Comparison of ENCODE assay signal across 23 cellular contexts in genomic region chr3:115537669-115538068, GRCh38.
"Had no signal": no experiment of that assay in that cellular context is flagged by ENCODE, and none has a peak within 500 bp of the region (broad histone marks: within the 10 kb centered on the region; RNA-seq: fewer than 3 reads in every experiment).

No MANE protein-coding gene starts in this region.

- ATAC-seq: left lung; naive thymus-derived CD8-positive, alpha-beta T cell had no signal

- H3K79me2 ChIP-seq: hepatocyte had no signal

- H3K27me3 ChIP-seq: cardiac muscle cell, hepatocyte, left lung, testis, uterus had no signal

- H3K9me3 ChIP-seq: left lung, prostate gland, testis, uterus had no signal

- DNase-seq: activated CD4-positive, alpha-beta T cell treated with anti-CD3 and anti-CD28 coated beads for 1 hour; activated CD4-positive, alpha-beta T cell treated with anti-CD3 and anti-CD28 coated beads, Interleukin-2, amount 50 U/mL, for 4 hours; activated CD8-positive, alpha-beta memory T cell treated with anti-CD3 and anti-CD28 coated beads, Interleukin-2, amount 50 U/mL, for 48 hours; activated effector memory CD4-positive, alpha-beta T cell treated with anti-CD3 and anti-CD28 coated beads, Interleukin-2, amount 50 U/mL, for 16 hours; activated naive CD4-positive, alpha-beta T cell treated with anti-CD3 and anti-CD28 coated beads, Interleukin-2, amount 10 ng/mL, durations not matched to agents 7 days and 5 days; activated T-cell treated with anti-CD3 and anti-CD28 coated beads, Interleukin-2, amount 50 U/mL, for 48 hours; amygdala; cortex of kidney; foreskin melanocyte; immature natural killer cell; left lung; naive thymus-derived CD8-positive, alpha-beta T cell; stimulated activated CD4-positive, alpha-beta T cell treated with anti-CD3 and anti-CD28 coated beads, Interleukin-2, amount 100 ng/mL, for 48 hours; stimulated activated CD8-positive, alpha-beta memory T cell treated with anti-CD3 and anti-CD28 coated beads, Interleukin-4, amount 100 ng/mL, for 48 hours; stimulated activated naive CD4-positive, alpha-beta T cell; T-helper 2 cell; testis; trophoblast cell; uterus had no signal

- H3K27ac ChIP-seq: cardiac muscle cell, hepatocyte, left lung, prostate gland, testis, uterus had no signal

- H3K36me3 ChIP-seq: cardiac muscle cell, left lung, prostate gland, uterus had no signal

- H2AFZ ChIP-seq: hepatocyte had no signal

- H3K4me2 ChIP-seq: hepatocyte had no signal

- H3K4me1 Mint-ChIP-seq: activated naive CD4-positive, alpha-beta T cell treated with anti-CD3 and anti-CD28 coated beads, Interleukin-2, amount 10 ng/mL, durations not matched to agents 7 days and 5 days; immature natural killer cell; naive thymus-derived CD8-positive, alpha-beta T cell had no signal

- H3K4me1 ChIP-seq: left lung, prostate gland, testis, uterus had no signal

- H3K9me3 Mint-ChIP-seq: activated naive CD4-positive, alpha-beta T cell treated with anti-CD3 and anti-CD28 coated beads, Interleukin-2, amount 10 ng/mL, durations not matched to agents 7 days and 5 days; naive thymus-derived CD8-positive, alpha-beta T cell had no signal

- H3K36me3 Mint-ChIP-seq: activated naive CD4-positive, alpha-beta T cell treated with anti-CD3 and anti-CD28 coated beads, Interleukin-2, amount 10 ng/mL, durations not matched to agents 7 days and 5 days; immature natural killer cell; naive thymus-derived CD8-positive, alpha-beta T cell had no signal

- H3K27ac Mint-ChIP-seq: activated naive CD4-positive, alpha-beta T cell treated with anti-CD3 and anti-CD28 coated beads, Interleukin-2, amount 10 ng/mL, durations not matched to agents 7 days and 5 days; immature natural killer cell; naive thymus-derived CD8-positive, alpha-beta T cell had no signal

- H3K4me3 ChIP-seq: cardiac muscle cell, hepatocyte, left lung, lung, prostate gland, testis, uterus had no signal

- H3K4me3 Mint-ChIP-seq: activated naive CD4-positive, alpha-beta T cell treated with anti-CD3 and anti-CD28 coated beads, Interleukin-2, amount 10 ng/mL, durations not matched to agents 7 days and 5 days; immature natural killer cell; naive thymus-derived CD8-positive, alpha-beta T cell had no signal
